17 cellular contexts compared by ENCODE assay signal in genomic region chrX:123361371-123361770, GRCh38.
"Had no signal": no experiment of that assay in that cellular context is flagged by ENCODE, and none has a peak within 500 bp of the region (broad histone marks: within the 10 kb centered on the region; RNA-seq: fewer than 3 reads in every experiment).

No MANE protein-coding gene starts in this region.

- H3K36me3 ChIP-seq: right lobe of liver, tibial nerve had no signal

- H3K4me3 Mint-ChIP-seq: activated naive CD8-positive, alpha-beta T cell treated with anti-CD3 and anti-CD28 coated beads, Interleukin-2, amount 50 U/mL, for 24 hours; immature natural killer cell; natural killer cell treated with Interleukin-12 subunit alpha and Interleukin-12 subunit beta and Interleukin-15 and Interleukin-18, amount 100 ng/mL, for 72 hours; stimulated activated naive B cell treated with anti-CD40 and anti-IgM and Interleukin-4, amounts not matched to agents 10 μg/mL and 1 μg/mL and 100 μg/mL, for 72 hours; T-helper 17 cell had no signal

- DNase-seq: activated CD4-positive, alpha-beta T cell treated with anti-CD3 and anti-CD28 coated beads, Interleukin-2, amount 50 U/mL, for 48 hours; activated CD4-positive, CD25-positive, alpha-beta regulatory T cell treated with anti-CD3 and anti-CD28 coated beads, Interleukin-2, amount 50 U/mL, for 72 hours; activated naive CD4-positive, alpha-beta T cell; activated naive CD8-positive, alpha-beta T cell treated with anti-CD3 and anti-CD28 coated beads, Interleukin-2, amount 50 U/mL, for 24 hours; central memory CD4-positive, alpha-beta T cell; effector memory CD4-positive, alpha-beta T cell; hippocampal formation; immature natural killer cell; left cardiac atrium; nucleus accumbens; right lobe of liver; stimulated activated CD4-positive, alpha-beta T cell treated with anti-CD3 and anti-CD28 coated beads, Interleukin-2, amount 100 ng/mL, for 24 hours; stimulated activated naive B cell treated with anti-CD40 and anti-IgM and Interleukin-4, amounts not matched to agents 10 μg/mL and 1 μg/mL and 100 μg/mL, for 72 hours; T-helper 17 cell had no signal

- H3K4me3 ChIP-seq: right lobe of liver, tibial nerve had no signal

- H3K4me1 ChIP-seq: right lobe of liver, tibial nerve had no signal

- H3K27me3 ChIP-seq: right lobe of liver, tibial nerve had no signal

- H3K4me1 Mint-ChIP-seq: activated naive CD8-positive, alpha-beta T cell treated with anti-CD3 and anti-CD28 coated beads, Interleukin-2, amount 50 U/mL, for 24 hours; immature natural killer cell; stimulated activated naive B cell treated with anti-CD40 and anti-IgM and Interleukin-4, amounts not matched to agents 10 μg/mL and 1 μg/mL and 100 μg/mL, for 72 hours; T-helper 17 cell had no signal

- H3K9me3 ChIP-seq: right lobe of liver, tibial nerve had no signal

- ATAC-seq: activated naive CD8-positive, alpha-beta T cell treated with anti-CD3 and anti-CD28 coated beads, Interleukin-2, amount 50 U/mL, for 24 hours; left cardiac atrium; natural killer cell treated with Interleukin-12 subunit alpha and Interleukin-12 subunit beta and Interleukin-15 and Interleukin-18, amount 100 ng/mL, for 72 hours; right lobe of liver; stimulated activated naive B cell treated with anti-CD40 and anti-IgM and Interleukin-4, amounts not matched to agents 10 μg/mL and 1 μg/mL and 100 μg/mL, for 72 hours; T-helper 17 cell had no signal

- H3K36me3 Mint-ChIP-seq: immature natural killer cell; natural killer cell treated with Interleukin-12 subunit alpha and Interleukin-12 subunit beta and Interleukin-15 and Interleukin-18, amount 100 ng/mL, for 72 hours; stimulated activated naive B cell treated with anti-CD40 and anti-IgM and Interleukin-4, amounts not matched to agents 10 μg/mL and 1 μg/mL and 100 μg/mL, for 72 hours had no signal

- H3K27ac Mint-ChIP-seq: activated naive CD8-positive, alpha-beta T cell treated with anti-CD3 and anti-CD28 coated beads, Interleukin-2, amount 50 U/mL, for 24 hours; immature natural killer cell; natural killer cell treated with Interleukin-12 subunit alpha and Interleukin-12 subunit beta and Interleukin-15 and Interleukin-18, amount 100 ng/mL, for 72 hours; stimulated activated naive B cell treated with anti-CD40 and anti-IgM and Interleukin-4, amounts not matched to agents 10 μg/mL and 1 μg/mL and 100 μg/mL, for 72 hours; T-helper 17 cell had no signal

- H3K9me3 Mint-ChIP-seq: activated naive CD8-positive, alpha-beta T cell treated with anti-CD3 and anti-CD28 coated beads, Interleukin-2, amount 50 U/mL, for 24 hours; immature natural killer cell had no signal

- H3K27ac ChIP-seq: epithelial cell of prostate, right lobe of liver, tibial nerve had no signal
